15 cellular contexts compared by ENCODE assay signal in the genomic region with DNA sequence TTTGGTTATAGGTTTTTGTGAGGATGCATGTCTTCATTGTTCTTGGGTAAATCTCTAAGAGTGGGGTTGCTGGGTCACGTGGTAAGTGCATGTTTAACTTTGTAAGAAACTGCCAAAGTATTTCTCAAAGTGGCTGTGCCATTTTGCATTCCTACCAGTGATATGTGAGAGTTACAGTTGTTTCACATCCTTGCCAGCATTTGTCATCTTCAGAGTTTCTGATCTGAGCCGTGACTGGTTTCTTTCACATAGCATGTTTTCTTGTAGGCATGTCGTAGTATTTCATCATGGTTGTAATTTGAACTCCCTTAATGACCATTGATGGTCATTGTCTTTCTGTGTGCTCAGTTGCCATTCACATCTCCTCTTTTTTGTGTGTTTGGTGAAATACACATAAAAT.
DNase-seq lines count a peak whose midpoint lies in the region; ATAC-seq, FAIRE-seq and TF ChIP-seq lines count a peak whose summit lies in the region.
"Had no signal": no experiment of that assay in that cellular context is flagged by ENCODE, and none has a peak within 500 bp of the region (broad histone marks: within the 10 kb centered on the region; RNA-seq: fewer than 3 reads in every experiment).

No MANE protein-coding gene starts in this region.

- H3K4ac ChIP-seq in mesendoderm (ENCODE audit: low read depth, low read length), result no peak overlapping the region

- no peak for FAIRE-seq in K562 (lab: Jason Lieb, UNC)
- FAIRE-seq: HTR-8/SVneo had no signal

- H3K27me3 ChIP-seq in HCT116 (ENCODE audit: insufficient read depth, low read length) (no peaks in the 10 kb centered on the region), K562 (ENCODE audit: control insufficient read depth in 2 of 2, insufficient read depth in 2 of 2, low read length in 2 of 2) (no peaks in the 10 kb centered on the region), mesendoderm (ENCODE audit: insufficient read depth, low read length, poor library complexity) (no peaks in the 10 kb centered on the region)

- TF ChIP-seq RAD21 in HCT116 (IDR thresholded peaks at IDR 0.05; ENCODE audit: low read depth), result no peak
- TF ChIP-seq RAD21 in K562 (CRISPR knock-in tag; conservative IDR thresholded peaks at IDR 0.05 in 1 of 2, IDR thresholded peaks at IDR 0.05 in 1 of 2), result no peak

- H4K20me1 ChIP-seq in HCT116 (ENCODE audit: insufficient read depth) (no peaks in the 10 kb centered on the region), K562 (replicated peaks; ENCODE audit: control insufficient read depth, insufficient read depth, low read length) (no peaks in the 10 kb centered on the region)

- POLR2A ChIA-PET in HCT116 (lab: Charles Lee) (no interaction called here), K562 (lab: Yijun Ruan, JAX) (no interaction called here)

- H3K9me1 ChIP-seq in K562 (ENCODE audit: control insufficient read depth, insufficient read depth, low read length), result no peaks in the 10 kb centered on the region

- H3K9me2 ChIP-seq in HCT116 (ENCODE audit: insufficient read depth), result no peaks in the 10 kb centered on the region

- ATAC-seq in HCT116 (no peak), K562 (no peak), HG02852 (IDR thresholded peaks at IDR 0.05; ENCODE audit: unreplicated experiment) (no peak)
- ATAC-seq: Right ventricle myocardium inferior had no signal

- no peaks in the 10 kb centered on the region for H3K79me2 ChIP-seq in HCT116 (ENCODE audit: insufficient read depth, low read length)
- no peaks in the 10 kb centered on the region for H3K79me2 ChIP-seq in K562 (ENCODE audit: control insufficient read depth, insufficient read depth, low read length)
- H3K79me2 ChIP-seq in mesendoderm (ENCODE audit: control insufficient read depth, insufficient read depth, low read length), result no peaks in the 10 kb centered on the region

- no peak overlapping the region for H3K4me2 ChIP-seq in HCT116 (ENCODE audit: low read length)
- H3K4me2 ChIP-seq in K562 (ENCODE audit: insufficient read depth, low read length), result no peak overlapping the region
- H3K4me2 ChIP-seq in mesendoderm (ENCODE audit: low read length), result no peak overlapping the region

- H3K79me1 ChIP-seq in mesendoderm (ENCODE audit: low read length), result no peaks in the 10 kb centered on the region

- in situ Hi-C loops in K562 (cut with MboI), result no loop called here

- H2BK15ac ChIP-seq in mesendoderm (replicated peaks; ENCODE audit: low read depth), result no peak overlapping the region

- no peak overlapping the region for H3K18ac ChIP-seq in mesendoderm (ENCODE audit: low read length)

- H3K9me3 ChIP-seq in HCT116 (ENCODE audit: control insufficient read depth in 1 of 2, insufficient read depth in 1 of 2, low read depth in 1 of 2, low read length in 2 of 2) (no peaks in the 10 kb centered on the region), K562 (replicated peaks; ENCODE audit: control insufficient read depth, insufficient read depth, low read depth, low read length) (no peaks in the 10 kb centered on the region)
- H3K9me3 ChIP-seq: Caco-2 had no signal

- no peaks in the 10 kb centered on the region for H3K4me1 ChIP-seq in HCT116 (ENCODE audit: control insufficient read depth in 1 of 2, insufficient read depth in 2 of 2, low read length in 2 of 2)
- H3K4me1 ChIP-seq in K562 (replicated peaks in 1 of 2; ENCODE audit: control insufficient read depth in 2 of 2, insufficient read depth in 2 of 2, low read length in 2 of 2), result no peaks in the 10 kb centered on the region
- H3K4me1 ChIP-seq in mesendoderm (ENCODE audit: control insufficient read depth, low read depth, low read length), result no peaks in the 10 kb centered on the region
- H3K4me1 ChIP-seq: Caco-2 had no signal

- no peak for DNase-seq in HCT116 (ENCODE audit: low read depth, low spot score)
- peak; percentile 31 for DNase-seq in NCI-H69 (lab: John Stamatoyannopoulos, UW)
- DNase-seq in K562 (ENCODE audit: extremely low read depth in 1 of 4, low spot score in 3 of 4), result no peak
- DNase-seq in mesendoderm, result peak; percentile 26
- DNase-seq in H4 (ENCODE audit: low spot score), result no peak
- DNase-seq in NCI-H748 (lab: John Stamatoyannopoulos, UW; ENCODE audit: unreplicated experiment), result no peak
- DNase-seq: Caco-2, HCEC 1CT, NCI-H1092 treated with DMSO at 0.1 percent for 48 hours, NCI-H345, NCI-H748 treated with DMSO at 0.1 percent for 48 hours had no signal

- CTCF ChIA-PET in HCT116 (lab: Charles Lee) (no interaction called here), K562 (lab: Yijun Ruan, JAX; ENCODE audit: low intra/inter-chr PET ratio) (no interaction called here)

- H3K56ac ChIP-seq in mesendoderm (ENCODE audit: low read length), result no peak overlapping the region

- H3K4me3 ChIP-seq in HCT116 (replicated peaks in 1 of 2; ENCODE audit: low read depth in 1 of 2, low read length in 2 of 2) (no peak overlapping the region), K562 (no peak overlapping the region), mesendoderm (ENCODE audit: low read length) (no peak overlapping the region)

- no peak for TF ChIP-seq CTCF in HCT116 (IDR thresholded peaks at IDR 0.05 in 2 of 3, conservative IDR thresholded peaks at IDR 0.05 in 1 of 3; ENCODE audit: borderline replicate concordance in 1 of 3, insufficient read depth in 1 of 3, low read depth in 2 of 3, low read length in 2 of 3)
- TF ChIP-seq CTCF in K562 (IDR thresholded peaks at IDR 0.05 in 2 of 3, conservative IDR thresholded peaks at IDR 0.05 in 1 of 3; ENCODE audit: insufficient read depth in 2 of 3, low read depth in 1 of 3, low read length in 3 of 3), result no peak

- no peak overlapping the region for H2BK120ac ChIP-seq in mesendoderm (ENCODE audit: low read depth, low read length)

- intact Hi-C loops in HCT116 (cut with micrococcal nuclease) (no loop called here), K562 (cut with micrococcal nuclease) (no loop called here)

- H4K8ac ChIP-seq in mesendoderm (ENCODE audit: low read depth, low read length), result no peak overlapping the region

- H3K9ac ChIP-seq in HCT116 (ENCODE audit: low read length) (no peak overlapping the region), K562 (ENCODE audit: insufficient read depth in 1 of 2, low read depth in 2 of 2, low read length in 2 of 2) (no peak overlapping the region), mesendoderm (ENCODE audit: low read length) (no peak overlapping the region)

- RAD21 ChIA-PET in HCT116 (lab: Charles Lee; ENCODE audit: low non-redundant PET in 1 of 2, low total read pairs in 2 of 2, uncharacterized antibody in 2 of 2, unreplicated experiment in 2 of 2), result no interaction called here

- H3K23ac ChIP-seq in mesendoderm (ENCODE audit: low read length), result no peak overlapping the region

- 0% methylated on average over 3 of the region's 3 CpGs for WGBS in K562 (ENCODE audit: insufficient coverage, low coverage, missing lambda C conversion rate)
- WGBS in mesendoderm (ENCODE audit: extremely low coverage, insufficient coverage, low lambda C conversion rate), result no CpG with 5 or more reads among the region's 3 CpGs

- H4K5ac ChIP-seq in mesendoderm (ENCODE audit: low read length), result no peak overlapping the region

- H3K27ac ChIP-seq in HCT116 (ENCODE audit: low read depth, low read length) (no peak overlapping the region), K562 (ENCODE audit: extremely low read depth, low read depth, low read length) (no peak overlapping the region), mesendoderm (ENCODE audit: low read depth, low read length) (no peak overlapping the region)
- H3K27ac ChIP-seq: HL-60 had no signal

- TF ChIP-seq EP300 in K562 (IDR thresholded peaks at IDR 0.05; ENCODE audit: low read length), result no peak

- H3K36me3 ChIP-seq in HCT116 (ENCODE audit: control insufficient read depth in 1 of 2, insufficient read depth in 2 of 2, low read length in 2 of 2) (no peaks in the 10 kb centered on the region), K562 (ENCODE audit: control insufficient read depth, insufficient read depth, low read length) (no peaks in the 10 kb centered on the region), mesendoderm (ENCODE audit: control insufficient read depth, insufficient read depth, low read length) (no peaks in the 10 kb centered on the region)

- no peak overlapping the region for H2BK5ac ChIP-seq in mesendoderm (ENCODE audit: low read length)

- TF ChIP-seq POLR2A in HCT116 (IDR thresholded peaks at IDR 0.05; ENCODE audit: borderline replicate concordance, extremely low read depth, insufficient read depth, insufficient read length) (no peak), K562 (conservative IDR thresholded peaks at IDR 0.05) (no peak)

- BruUV-seq in HCT116 (replicated peaks; lab: Mats Ljungman, UMichigan) (no TSS peak), K562 (replicated peaks; lab: Mats Ljungman, UMichigan) (no TSS peak)

- H2AK5ac ChIP-seq in mesendoderm (ENCODE audit: low read length), result no peak overlapping the region

- H2AFZ ChIP-seq in HCT116 (ENCODE audit: low read depth, low read length, poor library complexity, severe bottlenecking), result no peak overlapping the region
- H2AFZ ChIP-seq in K562 (ENCODE audit: low read depth, low read length), result no peak overlapping the region

TF ChIP-seq in HCT116, 20 proteins besides CTCF, POLR2A, EP300 and RAD21 (continues in another document):
- TF ChIP-seq EZH2 (IDR thresholded peaks at IDR 0.05) (no peak), POLR2AphosphoS5 (IDR thresholded peaks at IDR 0.05; ENCODE audit: low read depth, low read length) (no peak), CEBPB (IDR thresholded peaks at IDR 0.05; ENCODE audit: low read depth) (0 out of 2 replicates have a peak, but pooled peaks have one; percentile 24)

TF ChIP-seq in K562, 482 proteins besides CTCF, POLR2A, EP300 and RAD21:
- TF ChIP-seq EWSR1 (IDR thresholded peaks at IDR 0.05; ENCODE audit: borderline replicate concordance, low read depth, partially characterized antibody), result no peak
- TF ChIP-seq, protein P1, sequence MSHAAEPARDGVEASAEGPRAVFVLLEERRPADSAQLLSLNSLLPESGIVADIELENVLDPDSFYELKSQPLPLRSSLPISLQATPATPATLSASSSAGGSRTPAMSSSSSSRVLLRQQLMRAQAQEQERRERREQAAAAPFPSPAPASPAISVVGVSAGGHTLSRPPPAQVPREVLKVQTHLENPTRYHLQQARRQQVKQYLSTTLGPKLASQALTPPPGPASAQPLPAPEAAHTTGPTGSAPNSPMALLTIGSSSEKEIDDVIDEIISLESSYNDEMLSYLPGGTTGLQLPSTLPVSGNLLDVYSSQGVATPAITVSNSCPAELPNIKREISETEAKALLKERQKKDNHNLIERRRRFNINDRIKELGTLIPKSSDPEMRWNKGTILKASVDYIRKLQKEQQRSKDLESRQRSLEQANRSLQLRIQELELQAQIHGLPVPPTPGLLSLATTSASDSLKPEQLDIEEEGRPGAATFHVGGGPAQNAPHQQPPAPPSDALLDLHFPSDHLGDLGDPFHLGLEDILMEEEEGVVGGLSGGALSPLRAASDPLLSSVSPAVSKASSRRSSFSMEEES (CRISPR knock-in tag; IDR thresholded peaks at IDR 0.05), result peak; percentile 45; the same call in 1 of the 2 replicates
TF ChIP-seq in K562: peak in this region for 1.

Comparison
In these comparisons a context has a peak if more than half of its experiments do, and no peak if none do; other contexts are left out.
1. DNase-seq: peak in NCI-H69 (single experiment) and mesendoderm (single experiment); none in HCT116 (single experiment), K562 (0 of 4), H4 (single experiment) and NCI-H748 (single experiment).